25 cellular contexts compared by ENCODE assay signal in genomic region chr2:40579247-40579646, GRCh38.
DNase-seq lines count a peak whose midpoint lies in the region; ATAC-seq and TF ChIP-seq lines count a peak whose summit lies in the region.
"Had no signal": no experiment of that assay in that cellular context is flagged by ENCODE, and none has a peak within 500 bp of the region (broad histone marks: within the 10 kb centered on the region; RNA-seq: fewer than 3 reads in every experiment).

No MANE protein-coding gene starts in this region.

- no peak overlapping the region for H4K8ac ChIP-seq in IMR-90 (ENCODE audit: low read depth in 2 of 2, low read length in 2 of 2)

- no peak overlapping the region for H3K23ac ChIP-seq in IMR-90 (ENCODE audit: low read depth, low read length)

- no peak for TF ChIP-seq POLR2A in IMR-90 (IDR thresholded peaks at IDR 0.05; ENCODE audit: low read depth, low read length)

- no peak overlapping the region for H4K91ac ChIP-seq in IMR-90 (ENCODE audit: insufficient read depth, low read depth, low read length)

- no peak overlapping the region for H2AFZ ChIP-seq in IMR-90 (replicated peaks; ENCODE audit: low read length, poor library complexity)
- H2AFZ ChIP-seq in neural progenitor cell (replicated peaks) = no peak overlapping the region

- no peaks in the 10 kb centered on the region for H3K4me1 ChIP-seq in IMR-90 (ENCODE audit: control insufficient read depth, insufficient read depth, low read length)
- no peaks in the 10 kb centered on the region for H3K4me1 ChIP-seq in neural progenitor cell
- H3K4me1 ChIP-seq: SJSA1 had no signal

- no peak overlapping the region for H3K4me3 ChIP-seq in IMR-90 (ENCODE audit: insufficient read depth, low read depth, low read length)
- H3K4me3 ChIP-seq in fibroblast of mammary gland (ENCODE audit: control insufficient read depth, low read depth, low read length) = no peak overlapping the region
- H3K4me3 ChIP-seq in neural progenitor cell = no peak overlapping the region
- H3K4me3 ChIP-seq: SJSA1 had no signal

- no peak for TF ChIP-seq RAD21 in IMR-90 (IDR thresholded peaks at IDR 0.05; ENCODE audit: low read length)

- H3K27me3 ChIP-seq in IMR-90 (ENCODE audit: control insufficient read depth, insufficient read depth, low read length) (no peaks in the 10 kb centered on the region), neural progenitor cell (no peaks in the 10 kb centered on the region)
- H3K27me3 ChIP-seq: SJSA1 had no signal

- no peak overlapping the region; the same call in 1 of the 2 replicates for H2BK120ac ChIP-seq in IMR-90 (ENCODE audit: low read depth, low read length)

- no peaks in the 10 kb centered on the region; the same call in 1 of the 2 replicates for H3K9me1 ChIP-seq in IMR-90 (ENCODE audit: insufficient read depth, low read length)

- POLR2A ChIA-PET in IMR-90 (lab: Charles Lee; ENCODE audit: unreplicated experiment) = interaction anchor here (0.6 kb wide), 1 partner anchor 17 kb away, joined by 3 read pairs; no protein-coding TSS in a partner anchor

- H3K4me3 Mint-ChIP-seq in neural progenitor cell (no peak overlapping the region), chondrocyte (ENCODE audit: unreplicated experiment) (no peak overlapping the region)
- H3K4me3 Mint-ChIP-seq: CD4-positive, alpha-beta memory T cell; T-cell had no signal

- H3K56ac ChIP-seq in IMR-90 (ENCODE audit: extremely low read depth, insufficient read depth, low read length) = no peak overlapping the region

- H3K9me3 Mint-ChIP-seq in neural progenitor cell = peaks cover 4% of the 10 kb centered on the region
- H3K9me3 Mint-ChIP-seq in chondrocyte (ENCODE audit: low read depth) = no peaks in the 10 kb centered on the region

- DNase-seq in AG08396 (ENCODE audit: low spot score) = peak; percentile 5
- peak; percentile 28 for DNase-seq in ELR (ENCODE audit: low read depth)
- peak; percentile 39 for DNase-seq in IMR-90
- DNase-seq in fibroblast of mammary gland (ENCODE audit: low read depth) = peak; percentile 19
- no peak for DNase-seq in neural progenitor cell (ENCODE audit: low spot score)
- no peak for DNase-seq in mesenteric fat pad (ENCODE audit: low spot score)
- DNase-seq in chondrocyte (ENCODE audit: low spot score) = no peak
- DNase-seq: 8988T; ACHN; C1 segment of cervical spinal cord; CD4-positive, alpha-beta memory T cell; COR-L47; DMS79; KBM-7; MV-4-11; NCI-H1105; NCI-H1436 treated with DMSO at 0.1 percent for 48 hours; NCI-H1930; NCI-H2107; NCI-H524 treated with DMSO at 0.1 percent for 48 hours; Right ventricle myocardium superior; RPMI8226; T-cell had no signal

- H3K9me3 ChIP-seq in IMR-90 (ENCODE audit: control insufficient read depth, insufficient read depth, low read length) (no peaks in the 10 kb centered on the region), neural progenitor cell (ENCODE audit: low read depth) (no peaks in the 10 kb centered on the region)
- H3K9me3 ChIP-seq: SJSA1 had no signal

- ATAC-seq in IMR-90 (ENCODE audit: low read depth) (peak; percentile 51; the same call in 1 of the 2 replicates), GM21717 (IDR thresholded peaks at IDR 0.05; ENCODE audit: unreplicated experiment) (no peak)
- ATAC-seq: T-cell had no signal

- no peak overlapping the region for H3K4ac ChIP-seq in IMR-90 (ENCODE audit: low read depth, low read length)

- H3K27ac ChIP-seq in IMR-90 (ENCODE audit: insufficient read depth, low read length) = no peak overlapping the region
- no peak overlapping the region for H3K27ac ChIP-seq in neural progenitor cell
- H3K27ac ChIP-seq: SJSA1 had no signal

- no peaks in the 10 kb centered on the region for H4K20me1 ChIP-seq in IMR-90 (ENCODE audit: insufficient read depth, low read length)
- H4K20me1 ChIP-seq in neural progenitor cell (ENCODE audit: low read depth) = no peaks in the 10 kb centered on the region

- no CpG with 5 or more reads among the region's 1 CpG for WGBS in IMR-90 (ENCODE audit: extremely low coverage in 2 of 2, insufficient read length in 1 of 2), 2 experiments

- H2BK15ac ChIP-seq in IMR-90 (ENCODE audit: low read depth, low read length) = no peak overlapping the region

- intact Hi-C loops in IMR-90 (cut with micrococcal nuclease) = no loop called here

- no peak overlapping the region for H3K14ac ChIP-seq in IMR-90 (replicated peaks; ENCODE audit: low read depth, low read length)

- H3K27ac Mint-ChIP-seq in neural progenitor cell (no peak overlapping the region), chondrocyte (ENCODE audit: unreplicated experiment) (no peak overlapping the region)
- H3K27ac Mint-ChIP-seq: CD4-positive, alpha-beta memory T cell; T-cell had no signal

- no peak overlapping the region for H3K18ac ChIP-seq in IMR-90 (ENCODE audit: low read depth, low read length)

- H3K36me3 ChIP-seq in IMR-90 (ENCODE audit: control insufficient read depth, insufficient read depth, low read length) (no peaks in the 10 kb centered on the region), neural progenitor cell (no peaks in the 10 kb centered on the region)
- H3K36me3 ChIP-seq: SJSA1 had no signal

- H2BK20ac ChIP-seq in IMR-90 (ENCODE audit: low read depth, low read length) = no peak overlapping the region

- TF ChIP-seq CTCF in IMR-90 (conservative IDR thresholded peaks at IDR 0.05; ENCODE audit: low read depth, low read length) = no peak
- TF ChIP-seq CTCF in fibroblast of mammary gland (conservative IDR thresholded peaks at IDR 0.05; ENCODE audit: control insufficient read depth, insufficient read depth, low read depth, low read length) = no peak
- TF ChIP-seq CTCF in neural progenitor cell (IDR thresholded peaks at IDR 0.05) = no peak
- TF ChIP-seq CTCF in chondrocyte (IDR thresholded peaks at IDR 0.05) = no peak

- H2BK5ac ChIP-seq in IMR-90 (ENCODE audit: low read depth, low read length, poor library complexity, severe bottlenecking) = peak overlapping the region; percentile 58

- dilution Hi-C loops in IMR-90 (cut with HindIII; ENCODE audit: low sequenced_read_pairs, unreplicated experiment) = no loop called here

- H3K36me3 Mint-ChIP-seq in neural progenitor cell (no peaks in the 10 kb centered on the region), chondrocyte (ENCODE audit: low read depth) (no peaks in the 10 kb centered on the region)
- H3K36me3 Mint-ChIP-seq: CD4-positive, alpha-beta memory T cell; T-cell had no signal

- in situ Hi-C loops in IMR-90 (cut with MboI; ENCODE audit: low sequenced_read_pairs) = no loop called here

- no TSS peak for BruUV-seq in IMR-90 (replicated peaks; lab: Mats Ljungman, UMichigan)

- no peak overlapping the region for H2AK5ac ChIP-seq in IMR-90 (ENCODE audit: low read depth, low read length)

- H4K5ac ChIP-seq in IMR-90 (ENCODE audit: low read depth, low read length) = no peak overlapping the region

- H2AK9ac ChIP-seq in IMR-90 (replicated peaks; ENCODE audit: low read depth, low read length, poor library complexity) = no peak overlapping the region

- no peaks in the 10 kb centered on the region for H3K79me1 ChIP-seq in IMR-90 (ENCODE audit: low read depth in 1 of 2, low read length in 2 of 2)

- no peak overlapping the region for H3K9ac ChIP-seq in IMR-90 (ENCODE audit: low read depth, low read length)
- H3K9ac ChIP-seq in neural progenitor cell = no peak overlapping the region

- H3K4me1 Mint-ChIP-seq in neural progenitor cell (no peaks in the 10 kb centered on the region), chondrocyte (ENCODE audit: low read depth) (no peaks in the 10 kb centered on the region)
- H3K4me1 Mint-ChIP-seq: CD4-positive, alpha-beta memory T cell; T-cell had no signal

- H3K79me2 ChIP-seq in neural progenitor cell (ENCODE audit: low read depth) = no peaks in the 10 kb centered on the region

- no peaks in the 10 kb centered on the region for H3F3A ChIP-seq in neural progenitor cell (ENCODE audit: low read depth)

- CTCF ChIA-PET in IMR-90 (lab: Yijun Ruan, JAX) = no interaction called here

- H3K4me2 ChIP-seq in IMR-90 (ENCODE audit: low read depth, low read length) (no peak overlapping the region), neural progenitor cell (no peak overlapping the region)

- H3K27me3 Mint-ChIP-seq in neural progenitor cell (ENCODE audit: insufficient read depth, low read depth) (no peaks in the 10 kb centered on the region), chondrocyte (ENCODE audit: low read depth) (peaks cover 16% of the 10 kb centered on the region)
- H3K27me3 Mint-ChIP-seq: CD4-positive, alpha-beta memory T cell; T-cell had no signal

TF ChIP-seq in IMR-90, 13 proteins besides CTCF, POLR2A, EP300 and RAD21 (continues in another document):
- TF ChIP-seq MXI1 (IDR thresholded peaks at IDR 0.05; ENCODE audit: borderline replicate concordance, low read depth, low read length) = no peak
- TF ChIP-seq RCOR1 (IDR thresholded peaks at IDR 0.05; ENCODE audit: insufficient replicate concordance, low read length) = no peak
- no peak for TF ChIP-seq SMC3 (IDR thresholded peaks at IDR 0.05; ENCODE audit: low read depth, low read length)
- no peak for TF ChIP-seq FOS (IDR thresholded peaks at IDR 0.05; ENCODE audit: low read depth, low read length)
- no peak for TF ChIP-seq MAZ (IDR thresholded peaks at IDR 0.05; ENCODE audit: borderline replicate concordance, low read depth, low read length)
- TF ChIP-seq MAFK (IDR thresholded peaks at IDR 0.05; ENCODE audit: low read depth, low read length) = no peak
- TF ChIP-seq NFE2L2 (IDR thresholded peaks at IDR 0.05; ENCODE audit: low read depth, low read length) = peak; percentile 51
- TF ChIP-seq CHD1 (IDR thresholded peaks at IDR 0.05; ENCODE audit: low read depth, low read length) = no peak
- TF ChIP-seq, protein P1, sequence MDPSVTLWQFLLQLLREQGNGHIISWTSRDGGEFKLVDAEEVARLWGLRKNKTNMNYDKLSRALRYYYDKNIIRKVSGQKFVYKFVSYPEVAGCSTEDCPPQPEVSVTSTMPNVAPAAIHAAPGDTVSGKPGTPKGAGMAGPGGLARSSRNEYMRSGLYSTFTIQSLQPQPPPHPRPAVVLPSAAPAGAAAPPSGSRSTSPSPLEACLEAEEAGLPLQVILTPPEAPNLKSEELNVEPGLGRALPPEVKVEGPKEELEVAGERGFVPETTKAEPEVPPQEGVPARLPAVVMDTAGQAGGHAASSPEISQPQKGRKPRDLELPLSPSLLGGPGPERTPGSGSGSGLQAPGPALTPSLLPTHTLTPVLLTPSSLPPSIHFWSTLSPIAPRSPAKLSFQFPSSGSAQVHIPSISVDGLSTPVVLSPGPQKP (IDR thresholded peaks at IDR 0.05; ENCODE audit: borderline replicate concordance, low read depth, low read length) = no peak
- peak; percentile 60 for TF ChIP-seq CEBPB (IDR thresholded peaks at IDR 0.05; ENCODE audit: low read depth, low read length)
- TF ChIP-seq USF2 (IDR thresholded peaks at IDR 0.05; ENCODE audit: low read depth, low read length) = no peak
- TF ChIP-seq RFX5 (IDR thresholded peaks at IDR 0.05; ENCODE audit: low read depth, low read length) = no peak

Comparison
In these comparisons a context has a peak if more than half of its experiments do, and no peak if none do; other contexts are left out.
1. DNase-seq: peak in AG08396 (single experiment), ELR (single experiment), IMR-90 (single experiment) and fibroblast of mammary gland (single experiment); none in neural progenitor cell (single experiment), mesenteric fat pad (single experiment) and chondrocyte (single experiment).